Comparison of ENCODE assay signal across 27 cellular contexts in genomic region chr5:144531191-144531590, GRCh38.
"Had no signal": no experiment of that assay in that cellular context is flagged by ENCODE, and none has a peak within 500 bp of the region (broad histone marks: within the 10 kb centered on the region; RNA-seq: fewer than 3 reads in every experiment).

No MANE protein-coding gene starts in this region.

- H3K9me3 ChIP-seq: neutrophil, suprapubic skin, thoracic aorta, tibial artery, upper lobe of right lung had no signal

- DNase-seq: immature natural killer cell; islet precursor cell; left ventricle myocardium inferior; mesendoderm; naive B cell; natural killer cell; nephron progenitor cell; occipital lobe; right lobe of liver; stimulated activated CD4-positive, alpha-beta T cell treated with anti-CD3 and anti-CD28 coated beads, Interleukin-12 subunit alpha, Interleukin-12 subunit beta, amount 100 ng/mL, for 4 hours; stimulated activated CD4-positive, alpha-beta T cell treated with anti-CD3 and anti-CD28 coated beads, Interleukin-15, amount 100 ng/mL, for 24 hours; stimulated activated CD4-positive, alpha-beta T cell treated with anti-CD3 and anti-CD28 coated beads, Interleukin-2, amount 100 ng/mL, for 24 hours; stimulated activated CD4-positive, alpha-beta T cell treated with anti-CD3 and anti-CD28 coated beads, Interleukin-4, amount 100 ng/mL, for 1 hour; stimulated activated naive B cell treated with anti-CD40 and anti-IgM and Interleukin-4, amounts not matched to agents 10 μg/mL and 1 μg/mL and 100 μg/mL, for 72 hours; stimulated activated naive CD8-positive, alpha-beta T cell treated with anti-CD3 and anti-CD28 coated beads, Interleukin-15, Interleukin-2, amounts not matched to agents 100 U/mL and 50 U/mL, for 24 hours; stomach; tibial artery; trophoblast cell; upper lobe of right lung had no signal

- H3K4me1 ChIP-seq: left ventricle myocardium inferior, neural progenitor cell, parathyroid adenoma, right atrium auricular region, right lobe of liver, stomach, suprapubic skin, tibial artery, upper lobe of right lung had no signal

- H3K27me3 ChIP-seq: neural progenitor cell, neutrophil, right atrium auricular region, right lobe of liver, stomach, suprapubic skin, tibial artery, upper lobe of right lung had no signal

- ATAC-seq: natural killer cell; right lobe of liver; stimulated activated naive B cell treated with anti-CD40 and anti-IgM and Interleukin-4, amounts not matched to agents 10 μg/mL and 1 μg/mL and 100 μg/mL, for 72 hours; stimulated activated naive CD8-positive, alpha-beta T cell treated with anti-CD3 and anti-CD28 coated beads, Interleukin-15, Interleukin-2, amounts not matched to agents 100 U/mL and 50 U/mL, for 24 hours; upper lobe of right lung had no signal

- H3K27ac ChIP-seq: left ventricle myocardium inferior, neural progenitor cell, neutrophil, parathyroid adenoma, right atrium auricular region, right lobe of liver, skin epidermis, stomach, suprapubic skin, thoracic aorta, tibial artery, upper lobe of right lung had no signal

- H3K36me3 ChIP-seq: left ventricle myocardium inferior, neural progenitor cell, neutrophil, right atrium auricular region, right lobe of liver, stomach, suprapubic skin, thoracic aorta, tibial artery, upper lobe of right lung had no signal

- H3K4me3 ChIP-seq: left ventricle myocardium inferior, lung, neural progenitor cell, right atrium auricular region, right lobe of liver, skin epidermis, stomach, suprapubic skin, thoracic aorta, tibial artery, upper lobe of right lung had no signal
